In the genomic region with DNA sequence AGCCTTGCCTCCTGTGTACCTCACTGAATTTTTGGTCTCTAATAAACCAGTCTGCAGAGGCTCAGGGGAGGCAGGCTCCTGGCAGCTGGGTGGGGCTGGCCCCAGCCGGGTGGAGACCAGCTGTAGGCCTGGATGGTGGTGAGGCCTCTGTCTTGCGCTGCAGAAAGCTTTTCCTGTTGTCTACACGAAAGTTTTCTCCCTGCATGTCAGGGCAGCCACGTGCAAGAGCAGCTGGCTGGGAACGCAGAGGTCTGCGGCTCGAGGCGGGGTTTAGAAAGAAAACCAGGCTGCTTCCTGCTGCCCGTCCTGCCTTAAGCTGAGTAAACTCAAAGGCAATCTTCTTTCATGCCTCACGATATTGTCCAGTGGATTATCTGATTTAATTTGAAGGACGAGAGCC, we compare ENCODE assay signal across 8 cellular contexts. TPM values are rescaled to one million over a fixed set of nuclear protein-coding genes. Genes with fewer than 3 reads are reported as not detected.
DNase-seq lines count a peak whose midpoint lies in the region; ATAC-seq and TF ChIP-seq lines count a peak whose summit lies in the region.

No MANE protein-coding gene starts in this region.

- H3K27ac ChIP-seq in left lung: peak overlapping the region; percentile 66 to 83

- DNase-seq in GM06990 (ENCODE audit: extremely low read depth, insufficient read length) (peak; percentile 69), T-helper 1 cell (peak; percentile 11 to 89 (median 48)), astrocyte of the hippocampus (ENCODE audit: low read depth, low spot score) (peak; percentile 38), left lung (peak; percentile 78 to 86), NCI-H1436 treated with DMSO at 0.1 percent for 48 hours (lab: John Stamatoyannopoulos, UW) (no peak), kidney tubule cell (ENCODE audit: low spot score) (no peak)
- DNase-seq in stimulated activated CD8-positive, alpha-beta memory T cell treated with anti-CD3 and anti-CD28 coated beads, Interleukin-12 subunit alpha, Interleukin-12 subunit beta, amount 100 ng/mL, for 4 hours (ENCODE audit: low read depth): peak; percentile 17

- no peak for TF ChIP-seq CTCF in GM06990 (IDR thresholded peaks at IDR 0.05; ENCODE audit: insufficient read depth, low read length, poor library complexity, severe bottlenecking)
- no peak for TF ChIP-seq CTCF in left lung (IDR thresholded peaks at IDR 0.05)

- H3K36me3 ChIP-seq in GM06990 (ENCODE audit: control insufficient read depth, insufficient read depth, low read length): no peaks in the 10 kb centered on the region
- no peaks in the 10 kb centered on the region for H3K36me3 ChIP-seq in left lung

- ATAC-seq in left lung (peak; percentile 64), HG02970 (IDR thresholded peaks at IDR 0.05; ENCODE audit: low FRiP score, unreplicated experiment) (no peak)

- intact Hi-C loops in left lung (cut with DNase I): no loop called here

- H3K4me3 ChIP-seq in GM06990 (replicated peaks; ENCODE audit: low read depth, low read length) (no peak overlapping the region), left lung (no peak overlapping the region)

- H3K27me3 ChIP-seq in GM06990 (replicated peaks; ENCODE audit: control insufficient read depth, insufficient read depth, low read length): no peaks in the 10 kb centered on the region
- no peaks in the 10 kb centered on the region for H3K27me3 ChIP-seq in left lung

- H3K4me1 ChIP-seq in left lung: peaks cover 6 to 53% of the 10 kb centered on the region in 2 donors

- H3K9me3 ChIP-seq in left lung: no peaks in the 10 kb centered on the region

RNA-seq across cellular contexts. Expression of a gene that starts 2.4 kb away (rescaled TPM):
- total RNA-seq in left lung: 100 to 1,000 TPM; 218 to 224 TPM

RNA-seq across cellular contexts. Expression of a gene that starts 21.6 kb away (rescaled TPM):
- total RNA-seq in left lung: 10 to 100 TPM in 1 of 2 donors, 1 to 10 TPM in 1; 4.2 to 32.6 TPM

RNA-seq across cellular contexts. Expression of a gene that starts 39.8 kb away (rescaled TPM):
- total RNA-seq in left lung: 10 to 100 TPM; 31.8 to 44.2 TPM

RNA-seq across cellular contexts. Expression of a gene that starts 54.1 kb away (rescaled TPM):
- 10 to 100 TPM in 1 of 2 donors, 1 to 10 TPM in 1; 7.3 to 14.4 TPM for total RNA-seq in left lung

Comparison
In these comparisons a context has a peak if more than half of its experiments do, and no peak if none do; other contexts are left out.
1. DNase-seq: peak in GM06990 (single experiment), T-helper 1 cell (5 of 5), astrocyte of the hippocampus (single experiment), left lung (2 of 2) and stimulated activated CD8-positive, alpha-beta memory T cell treated with anti-CD3 and anti-CD28 coated beads, Interleukin-12 subunit alpha, Interleukin-12 subunit beta, amount 100 ng/mL, for 4 hours (single experiment); none in NCI-H1436 treated with DMSO at 0.1 percent for 48 hours (single experiment) and kidney tubule cell (single experiment).